Comparison of ENCODE assay signal across 8 cellular contexts in genomic region chr1:237736372-237737029, GRCh38.
DNase-seq lines count a peak whose midpoint lies in the region; ATAC-seq and FAIRE-seq lines count a peak whose summit lies in the region.

No MANE protein-coding gene starts in this region.

- peak; percentile 18 to 82 for ATAC-seq in activated naive CD4-positive, alpha-beta T cell treated with anti-CD3 and anti-CD28 coated beads, Interleukin-2, amount 50 U/mL, for 72 hours
- ATAC-seq in left lobe of liver, result no peak

- H3K36me3 Mint-ChIP-seq in activated naive CD4-positive, alpha-beta T cell treated with anti-CD3 and anti-CD28 coated beads, Interleukin-2, amount 50 U/mL, for 72 hours, result no peaks in the 10 kb centered on the region

- no peak for DNase-seq in activated naive CD4-positive, alpha-beta T cell treated with anti-CD3 and anti-CD28 coated beads, Interleukin-2, amount 50 U/mL, for 72 hours (ENCODE audit: low spot score in 2 of 2)
- no peak for DNase-seq in activated naive CD4-positive, alpha-beta T cell treated with anti-CD3 and anti-CD28 coated beads, Interleukin-2, amount 50 U/mL, for 16 hours
- DNase-seq in RPMI8226, result peak; percentile 19
- peak; percentile 23 for DNase-seq in foreskin melanocyte
- DNase-seq in urothelium cell line (ENCODE audit: low spot score), result peak; percentile 18
- no peak for DNase-seq in left lobe of liver (ENCODE audit: low spot score)
- DNase-seq in globus pallidus (ENCODE audit: low spot score), result no peak
- DNase-seq in NCI-H524 treated with DMSO at 0.1 percent for 48 hours (lab: John Stamatoyannopoulos, UW), result no peak

- H3K27ac Mint-ChIP-seq in activated naive CD4-positive, alpha-beta T cell treated with anti-CD3 and anti-CD28 coated beads, Interleukin-2, amount 50 U/mL, for 72 hours, result no peak overlapping the region

- FAIRE-seq in urothelium cell line (lab: Jason Lieb, UNC), result no peak

- H3K9me3 Mint-ChIP-seq in activated naive CD4-positive, alpha-beta T cell treated with anti-CD3 and anti-CD28 coated beads, Interleukin-2, amount 50 U/mL, for 72 hours, result peaks cover 15 to 19% of the 10 kb centered on the region in 2 donors

Comparison
In these comparisons a context has a peak if more than half of its experiments do, and no peak if none do; other contexts are left out.
1. DNase-seq: peak in RPMI8226 (single experiment), foreskin melanocyte (single experiment) and urothelium cell line (single experiment); none in activated naive CD4-positive, alpha-beta T cell treated with anti-CD3 and anti-CD28 coated beads, Interleukin-2, amount 50 U/mL, for 72 hours (0 of 2), activated naive CD4-positive, alpha-beta T cell treated with anti-CD3 and anti-CD28 coated beads, Interleukin-2, amount 50 U/mL, for 16 hours (single experiment), left lobe of liver (single experiment), globus pallidus (single experiment) and NCI-H524 treated with DMSO at 0.1 percent for 48 hours (single experiment).